Comparison of ENCODE assay signal across 26 cellular contexts in genomic region chr11:73114835-73115220, GRCh38. TPM values are rescaled to one million over a fixed set of nuclear protein-coding genes. Genes with fewer than 3 reads are reported as not detected.
DNase-seq lines count a peak whose midpoint lies in the region; ATAC-seq, FAIRE-seq and TF ChIP-seq lines count a peak whose summit lies in the region.
"Had no signal": no experiment of that assay in that cellular context is flagged by ENCODE, and none has a peak within 500 bp of the region (broad histone marks: within the 10 kb centered on the region; RNA-seq: fewer than 3 reads in every experiment).

No MANE protein-coding gene starts in this region.

- intact Hi-C loops in mammary epithelial cell (cut with micrococcal nuclease) = no loop called here

- peaks cover 78% of the 10 kb centered on the region for H3K4me1 Mint-ChIP-seq in stimulated activated memory B cell treated with anti-CD40 and anti-IgM and Interleukin-4, amounts not matched to agents 10 μg/mL and 1 μg/mL and 100 μg/mL, for 72 hours
- peaks cover 8% of the 10 kb centered on the region for H3K4me1 Mint-ChIP-seq in T-helper 17 cell

- in situ Hi-C loops in mammary epithelial cell (cut with MboI; ENCODE audit: low sequenced_read_pairs in 2 of 2) = no loop called here

- H3K4me2 ChIP-seq in mammary epithelial cell (ENCODE audit: insufficient read depth, low read depth, low read length) (no peak overlapping the region), keratinocyte (ENCODE audit: control insufficient read depth, extremely low read depth, insufficient read depth, low read depth, low read length) (peak overlapping the region; percentile 46)
- H3K4me2 ChIP-seq: GM23338, KMS-11 had no signal

- H3K4me1 ChIP-seq in mammary epithelial cell (ENCODE audit: insufficient read depth, low read length) (peaks cover 20% of the 10 kb centered on the region), keratinocyte (ENCODE audit: control insufficient read depth, extremely low read depth, insufficient read depth, low read length) (peaks cover 25% of the 10 kb centered on the region)

- 81% methylated on average over 5 of the region's 6 CpGs for WGBS in mammary epithelial cell (ENCODE audit: low coverage, missing lambda C conversion rate)

- H3K4me3 ChIP-seq in mammary epithelial cell (replicated peaks in 1 of 3; ENCODE audit: insufficient read depth in 1 of 3, low read depth in 2 of 3, low read length in 3 of 3) (no peak overlapping the region), keratinocyte (ENCODE audit: control insufficient read depth in 2 of 3, extremely low read depth in 1 of 3, insufficient read depth in 2 of 3, low read depth in 1 of 3, low read length in 3 of 3) (no peak overlapping the region)
- H3K4me3 ChIP-seq: GM23338 had no signal

- peaks cover 8% of the 10 kb centered on the region for H3K9me3 Mint-ChIP-seq in stimulated activated memory B cell treated with anti-CD40 and anti-IgM and Interleukin-4, amounts not matched to agents 10 μg/mL and 1 μg/mL and 100 μg/mL, for 72 hours
- H3K9me3 Mint-ChIP-seq: GM23338 had no signal

- dilution Hi-C loops in mammary epithelial cell (cut with HindIII; ENCODE audit: low sequenced_read_pairs) = no loop called here
- dilution Hi-C loops in keratinocyte (cut with MboI; ENCODE audit: extremely low pct_ligation_motif_present, low sequenced_read_pairs) = no loop called here

- no TSS peak for BruUV-seq in mammary epithelial cell (replicated peaks; lab: Mats Ljungman, UMichigan)

- DNase-seq in GM12891 (ENCODE audit: insufficient read length, low spot score) (no peak), mammary epithelial cell (peak; percentile 53), keratinocyte (ENCODE audit: low read depth, low spot score) (no peak), T-helper 17 cell (no peak), cortex of kidney (lab: John Stamatoyannopoulos, UW) (no peak), NOMO-1 treated with dmso at 0.1 percent for 144 hours (lab: John Stamatoyannopoulos, UW; ENCODE audit: unreplicated experiment) (no peak)
- DNase-seq: AML-193; CD8-positive, alpha-beta memory T cell; DMS53; GDM1; HCEC 1CT; IMR-90; NCI-H1105; NCI-H2029 treated with DMSO at 0.1 percent for 48 hours; NCI-H226; NCI-H510A treated with DMSO at 0.1 percent for 48 hours; NCI-H774; NK-92 treated with Interleukin-12 subunit alpha and Interleukin-12 subunit beta, amount 100 ng/mL, for 24 hours had no signal

- no peak overlapping the region for H2AFZ ChIP-seq in mammary epithelial cell (ENCODE audit: low read depth, low read length)
- H2AFZ ChIP-seq in keratinocyte (ENCODE audit: control insufficient read depth, low read length) = peak overlapping the region; percentile 46
- H2AFZ ChIP-seq: GM23338 had no signal

- peak overlapping the region; percentile 75 for H3K27ac Mint-ChIP-seq in stimulated activated memory B cell treated with anti-CD40 and anti-IgM and Interleukin-4, amounts not matched to agents 10 μg/mL and 1 μg/mL and 100 μg/mL, for 72 hours
- no peak overlapping the region for H3K27ac Mint-ChIP-seq in T-helper 17 cell
- H3K27ac Mint-ChIP-seq: CD8-positive, alpha-beta memory T cell; GM23338 had no signal

- no peak for ATAC-seq in stimulated activated memory B cell treated with anti-CD40 and anti-IgM and Interleukin-4, amounts not matched to agents 10 μg/mL and 1 μg/mL and 100 μg/mL, for 72 hours
- ATAC-seq in T-helper 17 cell = no peak
- no peak for ATAC-seq in HG02642 (IDR thresholded peaks at IDR 0.05; ENCODE audit: poor library complexity, unreplicated experiment)
- ATAC-seq: GM23338, Right ventricle myocardium inferior had no signal

- no peak for TF ChIP-seq POLR2A in GM12891 (IDR thresholded peaks at IDR 0.05; ENCODE audit: low read depth, low read length)

- H4K20me1 ChIP-seq in mammary epithelial cell (ENCODE audit: insufficient read depth, low read length) (no peaks in the 10 kb centered on the region), keratinocyte (ENCODE audit: control insufficient read depth, extremely low read depth, insufficient read depth, low read length) (no peaks in the 10 kb centered on the region)

- no peak overlapping the region for H3K4me3 Mint-ChIP-seq in stimulated activated memory B cell treated with anti-CD40 and anti-IgM and Interleukin-4, amounts not matched to agents 10 μg/mL and 1 μg/mL and 100 μg/mL, for 72 hours
- H3K4me3 Mint-ChIP-seq in T-helper 17 cell = no peak overlapping the region
- H3K4me3 Mint-ChIP-seq: CD8-positive, alpha-beta memory T cell; GM23338 had no signal

- TF ChIP-seq CTCF in mammary epithelial cell (conservative IDR thresholded peaks at IDR 0.05 in 1 of 2, IDR thresholded peaks at IDR 0.05 in 1 of 2; ENCODE audit: extremely low read depth in 1 of 2, insufficient read depth in 1 of 2, low read depth in 1 of 2, low read length in 2 of 2) = no peak
- TF ChIP-seq CTCF in keratinocyte (optimal IDR thresholded peaks at IDR 0.05 in 1 of 3, IDR thresholded peaks at IDR 0.05 in 1 of 3, conservative IDR thresholded peaks at IDR 0.05 in 1 of 3; ENCODE audit: extremely low read depth in 1 of 3, insufficient read depth in 2 of 3, low read length in 3 of 3) = no peak

- H3K9me3 ChIP-seq in mammary epithelial cell (replicated peaks; ENCODE audit: insufficient read depth, low read length) = peaks cover 4% of the 10 kb centered on the region
- H3K9me3 ChIP-seq in keratinocyte (ENCODE audit: control insufficient read depth, low read depth, low read length) = no peaks in the 10 kb centered on the region
- H3K9me3 ChIP-seq in T-helper 17 cell (ENCODE audit: control insufficient read depth, low read length, poor library complexity, severe bottlenecking) = no peaks in the 10 kb centered on the region

- no peaks in the 10 kb centered on the region for H3K27me3 Mint-ChIP-seq in stimulated activated memory B cell treated with anti-CD40 and anti-IgM and Interleukin-4, amounts not matched to agents 10 μg/mL and 1 μg/mL and 100 μg/mL, for 72 hours
- H3K27me3 Mint-ChIP-seq in T-helper 17 cell = no peaks in the 10 kb centered on the region
- H3K27me3 Mint-ChIP-seq: CD8-positive, alpha-beta memory T cell had no signal

- CTCF ChIA-PET in mammary epithelial cell (lab: Charles Lee; ENCODE audit: low non-redundant PET) = interaction anchor here (0.6 kb wide), 1 partner anchor 646 kb away, joined by 3 read pairs; no protein-coding TSS in a partner anchor

- H3K9me1 ChIP-seq in keratinocyte (ENCODE audit: control insufficient read depth, extremely low read depth, insufficient read depth, low read length) = no peaks in the 10 kb centered on the region

- H3K36me3 Mint-ChIP-seq in stimulated activated memory B cell treated with anti-CD40 and anti-IgM and Interleukin-4, amounts not matched to agents 10 μg/mL and 1 μg/mL and 100 μg/mL, for 72 hours = peaks cover 80% of the 10 kb centered on the region
- no peaks in the 10 kb centered on the region for H3K36me3 Mint-ChIP-seq in T-helper 17 cell (ENCODE audit: low read depth)

- H3K27me3 ChIP-seq in mammary epithelial cell (ENCODE audit: insufficient read depth, low read length) (no peaks in the 10 kb centered on the region), keratinocyte (ENCODE audit: control insufficient read depth, extremely low read depth, insufficient read depth, low read length) (no peaks in the 10 kb centered on the region)

- FAIRE-seq in GM12891 (lab: Jason Lieb, UNC) (peak; percentile 16), keratinocyte (lab: Jason Lieb, UNC) (no peak)
- FAIRE-seq: D721Med, RCC 7860 had no signal

- H3K36me3 ChIP-seq in mammary epithelial cell (ENCODE audit: insufficient read depth, low read length) (no peaks in the 10 kb centered on the region), keratinocyte (ENCODE audit: control insufficient read depth in 2 of 2, extremely low read depth in 1 of 2, insufficient read depth in 2 of 2, low read length in 2 of 2) (no peaks in the 10 kb centered on the region)

- H3K79me2 ChIP-seq in mammary epithelial cell (ENCODE audit: insufficient read depth, low read length) = peaks cover under 1% of the 10 kb centered on the region
- H3K79me2 ChIP-seq in keratinocyte (ENCODE audit: control insufficient read depth, insufficient read depth, low read length) = no peaks in the 10 kb centered on the region

- peak overlapping the region; percentile 57 for H3K27ac ChIP-seq in mammary epithelial cell (ENCODE audit: insufficient read depth, low read depth, low read length)
- H3K27ac ChIP-seq in keratinocyte (ENCODE audit: control insufficient read depth, insufficient read depth, low read length) = peak overlapping the region; percentile 98
- H3K27ac ChIP-seq: C4-2B, KMS-11 had no signal

- H3K9ac ChIP-seq in mammary epithelial cell (ENCODE audit: insufficient read depth, low read length) (no peak overlapping the region), keratinocyte (ENCODE audit: control insufficient read depth, extremely low read depth, insufficient read depth, low read length) (peak overlapping the region; percentile 70)
- H3K9ac ChIP-seq: KMS-11 had no signal

TF ChIP-seq in GM12891, 5 proteins besides CTCF, POLR2A, EP300 and RAD21:
- TF ChIP-seq POLR2AphosphoS5 (IDR thresholded peaks at IDR 0.05; ENCODE audit: low read depth, low read length) = 0 out of 2 replicates have a peak, but pooled peaks have one; percentile 12
- TF ChIP-seq TAF1 (IDR thresholded peaks at IDR 0.05; ENCODE audit: low read depth, low read length) = 0 out of 2 replicates have a peak, but pooled peaks have one; percentile 22
- TF ChIP-seq SPI1 (IDR thresholded peaks at IDR 0.05; ENCODE audit: low read depth, low read length) = no peak
- no peak for TF ChIP-seq PAX5 (IDR thresholded peaks at IDR 0.05; ENCODE audit: insufficient read depth, low read length, severe bottlenecking)

RNA-seq across cellular contexts. Expression of gene FCHSD2, which starts 27.3 kb away (rescaled TPM):
- polyA plus RNA-seq in GM12891 (2012; ENCODE audit: low read depth, missing spikeins) = 30.8 TPM
- total RNA-seq in mammary epithelial cell (10 to 100 TPM in 1 of 2 donors, 1 to 10 TPM in 1; 6.0 to 37.2 TPM), T-helper 17 cell (10 to 100 TPM; 41.1 to 45.0 TPM)
- polyA plus RNA-seq in mammary epithelial cell (11.7 TPM), keratinocyte (11.6 to 16.2 TPM (median 14.2 TPM) in 3 replicates)
- polyA minus RNA-seq in mammary epithelial cell (9.5 TPM), keratinocyte (6.9 to 14.1 TPM (median 10.5 TPM) in 3 replicates)
- 42.3 TPM for polyA plus RNA-seq in keratinocyte (2011; ENCODE audit: low read depth)
- 12.3 and 17.5 TPM in 2 replicates for polyA plus RNA-seq in keratinocyte (2011; cell fraction: cytosol; rRNA removed)
- polyA plus RNA-seq in keratinocyte (2011; cell fraction: nucleus; rRNA removed) = 18.2 and 21.1 TPM in 2 replicates
- polyA plus RNA-seq in keratinocyte (2012; ENCODE audit: low replicate concordance) = 11.2 and 12.1 TPM in 2 replicates
- polyA minus RNA-seq in keratinocyte (2011; cell fraction: cytosol; rRNA and poly(A)+ RNA removed) = 14.8 TPM
- polyA minus RNA-seq in keratinocyte (2011; cell fraction: nucleus; rRNA and poly(A)+ RNA removed) = 9.6 and 16.4 TPM in 2 replicates
